Comparison of ENCODE assay signal across 20 cellular contexts in genomic region chr7:155218276-155219153, GRCh38.
"Had no signal": no experiment of that assay in that cellular context is flagged by ENCODE, and none has a peak within 500 bp of the region (broad histone marks: within the 10 kb centered on the region; RNA-seq: fewer than 3 reads in every experiment).

No MANE protein-coding gene starts in this region.

- H3K36me3 ChIP-seq: gastroesophageal sphincter, left lung, lower lobe of right lung, right atrium auricular region, tibial artery, upper lobe of left lung, uterus had no signal

- H3K36me3 Mint-ChIP-seq: immature natural killer cell; memory B cell; stimulated activated effector memory CD8-positive, alpha-beta T cell treated with anti-CD3 and anti-CD28 coated beads, Interleukin-12 subunit alpha, Interleukin-12 subunit beta, amount 100 ng/mL, for 72 hours had no signal

- H3K4me1 ChIP-seq: left lung, lower lobe of right lung, right atrium auricular region, uterus had no signal

- H3K4me3 ChIP-seq: coronary artery, gastroesophageal sphincter, left lung, lower lobe of right lung, right atrium auricular region, smooth muscle cell, tibial artery, upper lobe of left lung, uterus had no signal

- H3K27me3 ChIP-seq: right atrium auricular region, upper lobe of left lung, uterus had no signal

- H3K9me3 Mint-ChIP-seq: immature natural killer cell; memory B cell; nephron; stimulated activated effector memory CD8-positive, alpha-beta T cell treated with anti-CD3 and anti-CD28 coated beads, Interleukin-12 subunit alpha, Interleukin-12 subunit beta, amount 100 ng/mL, for 72 hours; stimulated activated naive CD8-positive, alpha-beta T cell treated with anti-CD3 and anti-CD28 coated beads, Interleukin-15, Interleukin-2, amounts not matched to agents 100 ng/mL and 50 ng/mL, for 24 hours had no signal

- H3K27ac Mint-ChIP-seq: immature natural killer cell; memory B cell; stimulated activated effector memory CD8-positive, alpha-beta T cell treated with anti-CD3 and anti-CD28 coated beads, Interleukin-12 subunit alpha, Interleukin-12 subunit beta, amount 100 ng/mL, for 72 hours; stimulated activated naive CD8-positive, alpha-beta T cell treated with anti-CD3 and anti-CD28 coated beads, Interleukin-15, Interleukin-2, amounts not matched to agents 100 ng/mL and 50 ng/mL, for 24 hours had no signal

- FAIRE-seq: keratinocyte had no signal

- H3K4me2 ChIP-seq: smooth muscle cell had no signal

- H3K4me1 Mint-ChIP-seq: immature natural killer cell, memory B cell had no signal

- DNase-seq: effector CD4-positive, alpha-beta T cell; glutamatergic neuron; immature natural killer cell; lower lobe of right lung; midbrain; stimulated activated CD4-positive, alpha-beta T cell treated with anti-CD3 and anti-CD28 coated beads, Interleukin-4, amount 100 ng/mL, for 1 hour; stimulated activated CD8-positive, alpha-beta memory T cell treated with anti-CD3 and anti-CD28 coated beads, Interleukin-4, amount 100 ng/mL, for 48 hours; upper lobe of left lung; uterus had no signal

- H3K4me3 Mint-ChIP-seq: immature natural killer cell; memory B cell; nephron; stimulated activated effector memory CD8-positive, alpha-beta T cell treated with anti-CD3 and anti-CD28 coated beads, Interleukin-12 subunit alpha, Interleukin-12 subunit beta, amount 100 ng/mL, for 72 hours; stimulated activated naive CD8-positive, alpha-beta T cell treated with anti-CD3 and anti-CD28 coated beads, Interleukin-15, Interleukin-2, amounts not matched to agents 100 ng/mL and 50 ng/mL, for 24 hours had no signal

- H3K9me3 ChIP-seq: gastroesophageal sphincter, left lung, lower lobe of right lung, right atrium auricular region, tibial artery, upper lobe of left lung, uterus had no signal

- H3K27ac ChIP-seq: coronary artery, gastroesophageal sphincter, left lung, lower lobe of right lung, right atrium auricular region, tibial artery, upper lobe of left lung, uterus had no signal
